8 cellular contexts compared by ENCODE assay signal in genomic region chr21:38985423-38986378, GRCh38.
DNase-seq lines count a peak whose midpoint lies in the region; ATAC-seq and TF ChIP-seq lines count a peak whose summit lies in the region.

No MANE protein-coding gene starts in this region.

- H3K4me3 Mint-ChIP-seq in stimulated activated naive B cell treated with anti-CD40 and anti-IgM and Interleukin-4, amounts not matched to agents 10 μg/mL and 1 μg/mL and 100 μg/mL, for 72 hours = peak overlapping the region; percentile 67 to 78
- peak overlapping the region in 1 of 7 donors; percentile 32 for H3K4me3 Mint-ChIP-seq in CD8-positive, alpha-beta memory T cell

- H3K27me3 ChIP-seq in Peyer's patch (no peaks in the 10 kb centered on the region), lung (ENCODE audit: control insufficient read depth, insufficient read depth) (no peaks in the 10 kb centered on the region)
- no peaks in the 10 kb centered on the region for H3K27me3 ChIP-seq in CD8-positive, alpha-beta memory T cell (ENCODE audit: insufficient read depth, low read length, poor library complexity, severe bottlenecking)

- POLR2A ChIA-PET in CD8-positive, alpha-beta memory T cell (lab: Charles Lee) = no interaction called here

- H3K4me1 ChIP-seq in Peyer's patch (peaks cover 0 to 24% (median 0%) of the 10 kb centered on the region in 4 donors), lung (ENCODE audit: control insufficient read depth in 2 of 2, insufficient read depth in 2 of 2, low read length in 2 of 2) (peaks cover 24 to 29% of the 10 kb centered on the region in 2 donors)
- H3K4me1 ChIP-seq in CD8-positive, alpha-beta memory T cell (ENCODE audit: insufficient read depth, low read length) = no peaks in the 10 kb centered on the region

- DNase-seq in GM04503 (ENCODE audit: low read depth) = peak; percentile 85
- peak in 75 of 76 experiments; percentile 86 to 100 (median 99) for DNase-seq in HUDEP-2 (lab: John Stamatoyannopoulos, UW; ENCODE audit: unreplicated experiment in 76 of 76)
- peak in 2 of 3 donors; percentile 21 to 72 for DNase-seq in Peyer's patch
- peak; percentile 84 for DNase-seq in astrocyte of the spinal cord (ENCODE audit: low read depth, low spot score)
- peak; percentile 42 for DNase-seq in lung (ENCODE audit: low spot score)
- peak; percentile 75 for DNase-seq in stimulated activated naive B cell treated with anti-CD40 and anti-IgM and Interleukin-4, amounts not matched to agents 10 μg/mL and 1 μg/mL and 100 μg/mL, for 72 hours
- no peak for DNase-seq in CD8-positive, alpha-beta memory T cell
- no peak for DNase-seq in HT-29 (ENCODE audit: low spot score)

- in situ Hi-C loops in astrocyte of the spinal cord (cut with HindIII; ENCODE audit: low sequenced_read_pairs) = no loop called here

- no peak for TF ChIP-seq POLR2A in Peyer's patch (IDR thresholded peaks at IDR 0.05)

- H3K4me1 Mint-ChIP-seq in stimulated activated naive B cell treated with anti-CD40 and anti-IgM and Interleukin-4, amounts not matched to agents 10 μg/mL and 1 μg/mL and 100 μg/mL, for 72 hours = peaks cover 31 to 56% of the 10 kb centered on the region in 2 donors
- peaks cover 0 to 4% (median 3%) of the 10 kb centered on the region in 3 donors for H3K4me1 Mint-ChIP-seq in CD8-positive, alpha-beta memory T cell

- no peaks in the 10 kb centered on the region for H3K36me3 Mint-ChIP-seq in stimulated activated naive B cell treated with anti-CD40 and anti-IgM and Interleukin-4, amounts not matched to agents 10 μg/mL and 1 μg/mL and 100 μg/mL, for 72 hours
- H3K36me3 Mint-ChIP-seq in CD8-positive, alpha-beta memory T cell = no peaks in the 10 kb centered on the region

- peak overlapping the region; percentile 22 to 68 (median 58) for H3K27ac ChIP-seq in Peyer's patch
- H3K27ac ChIP-seq in lung (ENCODE audit: low read depth in 1 of 2, low read length in 1 of 2) = peak overlapping the region; percentile 38 to 61
- H3K27ac ChIP-seq in CD8-positive, alpha-beta memory T cell (ENCODE audit: low read depth, low read length) = no peak overlapping the region

- H3K27ac Mint-ChIP-seq in stimulated activated naive B cell treated with anti-CD40 and anti-IgM and Interleukin-4, amounts not matched to agents 10 μg/mL and 1 μg/mL and 100 μg/mL, for 72 hours = peak overlapping the region; percentile 92
- peak overlapping the region in 1 of 8 donors; percentile 33 for H3K27ac Mint-ChIP-seq in CD8-positive, alpha-beta memory T cell

- H3K9me3 ChIP-seq in Peyer's patch (no peaks in the 10 kb centered on the region), lung (ENCODE audit: control insufficient read depth in 2 of 2, insufficient read depth in 1 of 2, low read length in 1 of 2) (no peaks in the 10 kb centered on the region)
- no peaks in the 10 kb centered on the region for H3K9me3 ChIP-seq in CD8-positive, alpha-beta memory T cell (ENCODE audit: low read length)

- H3K4me3 ChIP-seq in Peyer's patch (no peak overlapping the region), astrocyte of the spinal cord (ENCODE audit: low read depth, low read length) (no peak overlapping the region), lung (no peak overlapping the region)
- H3K4me3 ChIP-seq in CD8-positive, alpha-beta memory T cell (ENCODE audit: low read length) = no peak overlapping the region

- peaks cover 58 to 79% of the 10 kb centered on the region in 2 donors for H3K27me3 Mint-ChIP-seq in stimulated activated naive B cell treated with anti-CD40 and anti-IgM and Interleukin-4, amounts not matched to agents 10 μg/mL and 1 μg/mL and 100 μg/mL, for 72 hours
- H3K27me3 Mint-ChIP-seq in CD8-positive, alpha-beta memory T cell = peaks cover 28 to 69% of the 10 kb centered on the region in 2 donors

- 19 to 27% methylated on average over 20 of the region's 20 CpGs for WGBS in lung, 2 donors

- H3K9me3 Mint-ChIP-seq in stimulated activated naive B cell treated with anti-CD40 and anti-IgM and Interleukin-4, amounts not matched to agents 10 μg/mL and 1 μg/mL and 100 μg/mL, for 72 hours = no peaks in the 10 kb centered on the region
- H3K9me3 Mint-ChIP-seq in CD8-positive, alpha-beta memory T cell = peaks cover 0 to 5% (median 3%) of the 10 kb centered on the region in 5 donors

- no peak for TF ChIP-seq CTCF in Peyer's patch (IDR thresholded peaks at IDR 0.05)
- TF ChIP-seq CTCF in astrocyte of the spinal cord (IDR thresholded peaks at IDR 0.05; ENCODE audit: low read depth, low read length) = no peak
- no peak for TF ChIP-seq CTCF in lung (IDR thresholded peaks at IDR 0.05; ENCODE audit: control extremely low read depth, extremely low read depth)

- no peaks in the 10 kb centered on the region for H3K36me3 ChIP-seq in Peyer's patch
- no peaks in the 10 kb centered on the region for H3K36me3 ChIP-seq in lung (ENCODE audit: control insufficient read depth in 2 of 2, insufficient read depth in 2 of 2, low read length in 2 of 2)
- H3K36me3 ChIP-seq in CD8-positive, alpha-beta memory T cell (ENCODE audit: insufficient read depth, low read length) = no peaks in the 10 kb centered on the region

- CTCF ChIA-PET in CD8-positive, alpha-beta memory T cell (lab: Charles Lee) = no interaction called here

- peak; percentile 49 for ATAC-seq in lung (ENCODE audit: insufficient read depth, low FRiP score)
- ATAC-seq in stimulated activated naive B cell treated with anti-CD40 and anti-IgM and Interleukin-4, amounts not matched to agents 10 μg/mL and 1 μg/mL and 100 μg/mL, for 72 hours (replicated peaks) = peak; percentile 86

Comparison
In these comparisons a context has a peak if more than half of its experiments do, and no peak if none do; other contexts are left out.
1. DNase-seq: peak in GM04503 (single experiment), HUDEP-2 (75 of 76), Peyer's patch (2 of 3), astrocyte of the spinal cord (single experiment), lung (single experiment) and stimulated activated naive B cell treated with anti-CD40 and anti-IgM and Interleukin-4, amounts not matched to agents 10 μg/mL and 1 μg/mL and 100 μg/mL, for 72 hours (single experiment); none in CD8-positive, alpha-beta memory T cell (0 of 5) and HT-29 (single experiment).